Comparison of ENCODE assay signal across 25 cellular contexts in genomic region chr1:9871021-9871420, GRCh38.
"Had no signal": no experiment of that assay in that cellular context is flagged by ENCODE, and none has a peak within 500 bp of the region (broad histone marks: within the 10 kb centered on the region; RNA-seq: fewer than 3 reads in every experiment).

No MANE protein-coding gene starts in this region.

- H3K36me3 ChIP-seq: breast epithelium had no signal

- H3K4me3 ChIP-seq: breast epithelium, esophagus muscularis mucosa, left lung, lung, mucosa of descending colon, stomach, tibial nerve had no signal

- H3K27ac ChIP-seq: breast epithelium, esophagus muscularis mucosa, left lung, neutrophil, stomach, tibial nerve had no signal

- DNase-seq: activated CD4-positive, alpha-beta T cell treated with anti-CD3 and anti-CD28 coated beads for 1 hour; activated CD4-positive, alpha-beta T cell treated with anti-CD3 and anti-CD28 coated beads, Interleukin-2, amount 50 U/mL, for 1 hour; activated CD8-positive, alpha-beta T cell treated with anti-CD3 and anti-CD28 coated beads for 36 hours; activated naive CD4-positive, alpha-beta T cell; activated T-cell treated with anti-CD3 and anti-CD28 coated beads, Interleukin-2, amount 50 U/mL, for 4 hours; central memory CD4-positive, alpha-beta T cell; endodermal cell; left lung; mucosa of descending colon; small intestine; stimulated activated CD4-positive, alpha-beta T cell treated with anti-CD3 and anti-CD28 coated beads, Interleukin-1b, Interleukin-23, amount 100 ng/mL, for 48 hours; stimulated activated CD4-positive, alpha-beta T cell treated with anti-CD3 and anti-CD28 coated beads, Interleukin-4, amount 100 ng/mL, for 4 hours; stimulated activated CD8-positive, alpha-beta memory T cell treated with anti-CD3 and anti-CD28 coated beads, Interleukin-4, amount 100 ng/mL, for 48 hours; stomach; T-helper 2 cell had no signal

- FAIRE-seq: frontal cortex, small intestine had no signal

- H3K4me1 ChIP-seq: breast epithelium had no signal

- H3K9me3 ChIP-seq: breast epithelium, esophagus muscularis mucosa, left lung, mucosa of descending colon, neutrophil, stomach, tibial nerve had no signal

- ATAC-seq: activated CD8-positive, alpha-beta T cell treated with anti-CD3 and anti-CD28 coated beads for 36 hours; activated naive CD4-positive, alpha-beta T cell treated with anti-CD3 and anti-CD28 coated beads, Interleukin-2, amount 50 U/mL, for 72 hours; activated T-cell treated with anti-CD3 and anti-CD28 coated beads, Interleukin-2, amount 50 U/mL, for 4 hours; left lung; mucosa of descending colon; natural killer cell treated with Interleukin-12 subunit alpha and Interleukin-12 subunit beta and Interleukin-15 and Interleukin-18, amount 100 ng/mL, for 72 hours; sciatic nerve; stimulated activated memory B cell treated with anti-CD40 and anti-IgM and Interleukin-4, amounts not matched to agents 10 μg/mL and 1 μg/mL and 100 μg/mL, for 72 hours had no signal

- H3K27me3 ChIP-seq: breast epithelium, esophagus muscularis mucosa, left lung, neutrophil, stomach, tibial nerve had no signal
